In the genomic region with DNA sequence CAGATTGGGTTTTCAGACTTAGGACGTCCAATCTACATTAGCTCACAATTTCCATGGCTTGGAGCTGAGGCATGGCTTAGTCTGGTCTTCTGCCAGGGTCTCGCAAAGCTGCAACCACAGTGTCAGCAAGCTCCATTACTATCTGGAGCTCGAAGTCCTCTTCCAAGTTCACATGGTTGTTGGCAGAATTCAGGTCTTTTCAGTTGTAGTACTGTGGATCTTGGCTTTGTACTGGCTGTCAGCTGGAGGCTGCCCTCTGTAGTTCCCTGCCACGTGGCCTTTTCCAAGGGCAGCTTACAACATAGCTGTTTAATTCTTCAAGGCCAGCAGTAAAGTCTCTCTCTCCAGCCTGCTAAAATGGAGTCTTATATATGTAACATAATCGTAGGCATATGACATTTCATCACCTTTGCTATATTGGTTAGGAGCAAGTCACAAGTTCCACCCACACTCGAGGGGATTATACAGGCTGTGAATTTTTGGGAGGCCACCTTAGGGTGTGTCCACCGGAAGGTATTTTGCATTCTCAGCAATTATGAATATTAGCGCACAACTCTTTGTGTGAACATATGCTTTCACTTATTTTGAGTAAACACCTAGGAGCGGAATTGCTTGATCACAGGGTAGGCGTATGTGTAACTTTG, we compare ENCODE assay signal across 15 cellular contexts. TPM values are rescaled to one million over a fixed set of nuclear protein-coding genes. Genes with fewer than 3 reads are reported as not detected.
A peak's percentile ranks its signal among the peaks of the same experiment; 100 is the strongest.
DNase-seq lines count a peak whose midpoint lies in the region; ATAC-seq and TF ChIP-seq lines count a peak whose summit lies in the region.
"Had no signal": no experiment of that assay in that cellular context is flagged by ENCODE, and none has a peak within 500 bp of the region (broad histone marks: within the 10 kb centered on the region; RNA-seq: fewer than 3 reads in every experiment).

No MANE protein-coding gene starts in this region.

- H3K4me1 Mint-ChIP-seq in activated CD8-positive, alpha-beta T cell treated with anti-CD3 and anti-CD28 coated beads for 36 hours (ENCODE audit: low read depth) = peaks cover 17% of the 10 kb centered on the region
- peaks cover 10% of the 10 kb centered on the region for H3K4me1 Mint-ChIP-seq in activated CD8-positive, alpha-beta T cell treated with anti-CD3 and anti-CD28 coated beads, Interleukin-2, amount 10 ng/mL, durations not matched to agents 7 days and 5 days (ENCODE audit: low read depth)
- no peaks in the 10 kb centered on the region for H3K4me1 Mint-ChIP-seq in central memory CD8-positive, alpha-beta T cell

- POLR2A ChIA-PET in activated CD8-positive, alpha-beta T cell treated with anti-CD3 and anti-CD28 coated beads for 36 hours (lab: Charles Lee) = interaction anchor here (1.0 to 1.4 kb wide), 2 partner anchors 40 to 43 kb away, joined by 3 to 4 read pairs; no protein-coding TSS in a partner anchor
- POLR2A ChIA-PET in activated CD8-positive, alpha-beta T cell treated with anti-CD3 and anti-CD28 coated beads, Interleukin-2, amount 10 ng/mL, durations not matched to agents 7 days and 5 days (lab: Charles Lee) = interaction anchor here (0.7 to 1.8 kb wide), 4 partner anchors 42 to 324 kb away, joined by 3 to 5 read pairs (median 4); no protein-coding TSS in a partner anchor

- H3K4me3 Mint-ChIP-seq in activated CD8-positive, alpha-beta T cell treated with anti-CD3 and anti-CD28 coated beads for 36 hours = peak overlapping the region; percentile 42
- H3K4me3 Mint-ChIP-seq in activated CD8-positive, alpha-beta T cell treated with anti-CD3 and anti-CD28 coated beads, Interleukin-2, amount 10 ng/mL, durations not matched to agents 7 days and 5 days = no peak overlapping the region
- no peak overlapping the region for H3K4me3 Mint-ChIP-seq in central memory CD8-positive, alpha-beta T cell

- DNase-seq in activated CD8-positive, alpha-beta T cell treated with anti-CD3 and anti-CD28 coated beads for 36 hours = no peak
- no peak for DNase-seq in activated CD8-positive, alpha-beta T cell treated with anti-CD3 and anti-CD28 coated beads, Interleukin-2, amount 10 ng/mL, durations not matched to agents 7 days and 5 days
- no peak for DNase-seq in central memory CD8-positive, alpha-beta T cell (ENCODE audit: low spot score in 2 of 2)
- DNase-seq in kidney glomerular epithelial cell (lab: John Stamatoyannopoulos, UW) = no peak
- no peak for DNase-seq in GM10266 (ENCODE audit: extremely low spot score)
- no peak for DNase-seq in retina
- DNase-seq: activated CD4-positive, alpha-beta T cell treated with anti-CD3 and anti-CD28 coated beads, Interleukin-2, amount 50 U/mL, for 4 hours; effector CD4-positive, alpha-beta T cell; GM23248; islet precursor cell; Kasumi-1; NCI-H2029 had no signal

- peak; percentile 75 for ATAC-seq in activated CD8-positive, alpha-beta T cell treated with anti-CD3 and anti-CD28 coated beads for 36 hours
- no peak for ATAC-seq in activated CD8-positive, alpha-beta T cell treated with anti-CD3 and anti-CD28 coated beads, Interleukin-2, amount 10 ng/mL, durations not matched to agents 7 days and 5 days
- ATAC-seq in GM19467 (IDR thresholded peaks at IDR 0.05; ENCODE audit: unreplicated experiment) (peak; percentile 8), HG03108 (IDR thresholded peaks at IDR 0.05; ENCODE audit: unreplicated experiment) (peak; percentile 2)
- peak; percentile 32 for ATAC-seq in central memory CD8-positive, alpha-beta T cell (replicated peaks; ENCODE audit: extremely low read depth, poor library complexity, severe bottlenecking)
- ATAC-seq: gastroesophageal sphincter had no signal

- peaks cover 4% of the 10 kb centered on the region for H3K36me3 Mint-ChIP-seq in activated CD8-positive, alpha-beta T cell treated with anti-CD3 and anti-CD28 coated beads for 36 hours (ENCODE audit: low read depth)
- H3K36me3 Mint-ChIP-seq in activated CD8-positive, alpha-beta T cell treated with anti-CD3 and anti-CD28 coated beads, Interleukin-2, amount 10 ng/mL, durations not matched to agents 7 days and 5 days (ENCODE audit: low read depth) = no peaks in the 10 kb centered on the region
- H3K36me3 Mint-ChIP-seq in central memory CD8-positive, alpha-beta T cell (ENCODE audit: insufficient read depth) = no peaks in the 10 kb centered on the region

- peaks cover 3% of the 10 kb centered on the region for H3K27me3 Mint-ChIP-seq in activated CD8-positive, alpha-beta T cell treated with anti-CD3 and anti-CD28 coated beads for 36 hours
- peaks cover 2% of the 10 kb centered on the region for H3K27me3 Mint-ChIP-seq in activated CD8-positive, alpha-beta T cell treated with anti-CD3 and anti-CD28 coated beads, Interleukin-2, amount 10 ng/mL, durations not matched to agents 7 days and 5 days (ENCODE audit: low read depth)
- no peaks in the 10 kb centered on the region for H3K27me3 Mint-ChIP-seq in central memory CD8-positive, alpha-beta T cell

- CTCF ChIA-PET in activated CD8-positive, alpha-beta T cell treated with anti-CD3 and anti-CD28 coated beads for 36 hours (lab: Charles Lee) = interaction anchor here (0.8 to 1.7 kb wide), 2 partner anchors 12 to 43 kb away, joined by 3 to 5 read pairs; no protein-coding TSS in a partner anchor
- CTCF ChIA-PET in activated CD8-positive, alpha-beta T cell treated with anti-CD3 and anti-CD28 coated beads, Interleukin-2, amount 10 ng/mL, durations not matched to agents 7 days and 5 days (lab: Charles Lee) = interaction anchor here (0.8 to 1.8 kb wide), 5 partner anchors 9 to 387 kb away, joined by 3 to 4 read pairs (median 3); no protein-coding TSS in a partner anchor

- H3K9me3 Mint-ChIP-seq in activated CD8-positive, alpha-beta T cell treated with anti-CD3 and anti-CD28 coated beads for 36 hours = peaks cover 10% of the 10 kb centered on the region
- no peaks in the 10 kb centered on the region for H3K9me3 Mint-ChIP-seq in activated CD8-positive, alpha-beta T cell treated with anti-CD3 and anti-CD28 coated beads, Interleukin-2, amount 10 ng/mL, durations not matched to agents 7 days and 5 days (ENCODE audit: insufficient read depth)
- H3K9me3 Mint-ChIP-seq in central memory CD8-positive, alpha-beta T cell = no peaks in the 10 kb centered on the region

- no peak for TF ChIP-seq CTCF in activated CD8-positive, alpha-beta T cell treated with anti-CD3 and anti-CD28 coated beads for 36 hours (IDR thresholded peaks at IDR 0.05)
- TF ChIP-seq CTCF in GM10266 (IDR thresholded peaks at IDR 0.05; ENCODE audit: control insufficient read depth, insufficient read depth, low read depth, missing control alignments) = no peak

- intact Hi-C loops in activated CD8-positive, alpha-beta T cell treated with anti-CD3 and anti-CD28 coated beads for 36 hours (cut with micrococcal nuclease) = loop anchor here (2.0 to 5.0 kb wide), 2 partner anchors 56 to 76 kb away; no protein-coding TSS in a partner anchor

- H3K27ac Mint-ChIP-seq in activated CD8-positive, alpha-beta T cell treated with anti-CD3 and anti-CD28 coated beads for 36 hours = peak overlapping the region; percentile 96
- no peak overlapping the region for H3K27ac Mint-ChIP-seq in activated CD8-positive, alpha-beta T cell treated with anti-CD3 and anti-CD28 coated beads, Interleukin-2, amount 10 ng/mL, durations not matched to agents 7 days and 5 days
- no peak overlapping the region for H3K27ac Mint-ChIP-seq in central memory CD8-positive, alpha-beta T cell (ENCODE audit: low read depth)

RNA-seq across cellular contexts. Expression of gene EPC2, which starts 41.5 kb away (rescaled TPM):
- total RNA-seq in activated CD8-positive, alpha-beta T cell treated with anti-CD3 and anti-CD28 coated beads for 36 hours = 10 to 100 TPM; 19.3 to 20.0 TPM
- 10 to 100 TPM; 26.1 to 26.5 TPM for total RNA-seq in activated CD8-positive, alpha-beta T cell treated with anti-CD3 and anti-CD28 coated beads, Interleukin-2, amount 10 ng/mL, durations not matched to agents 7 days and 5 days
